In the genomic region with DNA sequence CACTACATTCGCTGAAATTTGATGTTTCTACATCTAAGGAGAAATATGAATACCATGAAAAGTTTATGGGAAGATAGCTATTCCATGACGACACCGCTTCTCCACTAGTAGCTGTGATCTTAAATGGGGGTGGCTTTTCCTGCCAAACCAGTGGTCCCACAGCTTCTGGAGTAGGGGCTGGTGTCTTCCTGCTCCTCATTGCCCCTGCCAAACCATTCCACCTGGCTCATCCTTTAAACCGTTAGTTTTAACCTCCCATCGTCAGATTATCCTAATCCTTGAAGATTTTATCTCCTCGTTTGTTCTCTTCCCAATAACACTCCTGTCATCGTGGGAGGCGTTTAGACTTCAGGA, we compare ENCODE assay signal across 8 cellular contexts. TPM values are rescaled to one million over a fixed set of nuclear protein-coding genes. Genes with fewer than 3 reads are reported as not detected.
DNase-seq lines count a peak whose midpoint lies in the region; ATAC-seq and TF ChIP-seq lines count a peak whose summit lies in the region.

No MANE protein-coding gene starts in this region.

- no peaks in the 10 kb centered on the region for H4K20me1 ChIP-seq in fibroblast of lung (ENCODE audit: control insufficient read depth, extremely low read depth, insufficient read depth, low read length)

- WGBS in psoas muscle, 3 donors = 7 to 12% (median 9%) methylated on average over 8 of the region's 8 CpGs

- peak overlapping the region; percentile 30; the same call in 1 of the 2 replicates for H3K27ac ChIP-seq in SJCRH30
- peak overlapping the region; percentile 76 for H3K27ac ChIP-seq in fibroblast of lung (ENCODE audit: insufficient read depth, low read length)
- H3K27ac ChIP-seq in psoas muscle = peak overlapping the region; percentile 79

- intact Hi-C loops in psoas muscle (cut with DNase I) = loop anchor here (2.0 to 10.0 kb wide), 3 partner anchors 15 to 93 kb away; partner anchors contain the start of genes ZNF223 (in 1 of the 2) and ZNF224 (in 1 of the 2)

- H3K4me3 ChIP-seq in SJCRH30 (peak overlapping the region; percentile 83), fibroblast of lung (replicated peaks in 1 of 4; ENCODE audit: control extremely low read depth in 1 of 4, insufficient read depth in 1 of 4, low read depth in 3 of 4, low read length in 4 of 4) (peak overlapping the region; percentile 52 to 96 (median 77)), psoas muscle (peak overlapping the region; percentile 79)

- H3K9me3 ChIP-seq in SJCRH30 (replicated peaks) (no peaks in the 10 kb centered on the region), fibroblast of lung (ENCODE audit: control insufficient read depth, insufficient read depth, low read depth, low read length) (no peaks in the 10 kb centered on the region), psoas muscle (peaks cover 46% of the 10 kb centered on the region)

- no peaks in the 10 kb centered on the region for H3K27me3 ChIP-seq in SJCRH30
- no peaks in the 10 kb centered on the region for H3K27me3 ChIP-seq in fibroblast of lung (ENCODE audit: control insufficient read depth, insufficient read depth, low read length)
- no peaks in the 10 kb centered on the region for H3K27me3 ChIP-seq in psoas muscle (ENCODE audit: insufficient read depth in 3 of 3, low read length in 2 of 3)

- H3K4me1 ChIP-seq in SJCRH30 (no peaks in the 10 kb centered on the region; the same call in 1 of the 2 replicates), fibroblast of lung (ENCODE audit: control insufficient read depth, extremely low read depth, insufficient read depth, low read length) (peaks cover 3% of the 10 kb centered on the region), psoas muscle (peaks cover 12% of the 10 kb centered on the region)

- ATAC-seq in psoas muscle (peak in 1 of 4 donors; percentile 2), GM18907 (IDR thresholded peaks at IDR 0.05; ENCODE audit: unreplicated experiment) (no peak), GM21723 (IDR thresholded peaks at IDR 0.05; ENCODE audit: unreplicated experiment) (no peak), GM18517 (IDR thresholded peaks at IDR 0.05; ENCODE audit: unreplicated experiment) (no peak), HG02885 (IDR thresholded peaks at IDR 0.05; ENCODE audit: poor library complexity, unreplicated experiment) (no peak)

- H3K36me3 ChIP-seq in SJCRH30 (peaks cover 4% of the 10 kb centered on the region), fibroblast of lung (ENCODE audit: control insufficient read depth, insufficient read depth, low read length) (no peaks in the 10 kb centered on the region), psoas muscle (ENCODE audit: insufficient read depth in 1 of 2, low read depth in 1 of 2) (peaks cover 2 to 6% of the 10 kb centered on the region in 2 donors)

- peak overlapping the region; percentile 80 for H3K4me2 ChIP-seq in fibroblast of lung (ENCODE audit: extremely low read depth, insufficient read depth, low read length)

- H3K9ac ChIP-seq in fibroblast of lung (ENCODE audit: insufficient read depth, low read length) = peak overlapping the region; percentile 55

- peaks cover 4% of the 10 kb centered on the region for H3K79me2 ChIP-seq in fibroblast of lung (ENCODE audit: control insufficient read depth, insufficient read depth, low read length)

- DNase-seq in GM03348 (ENCODE audit: low spot score) (peak; percentile 19), SJCRH30 (no peak), fibroblast of lung (ENCODE audit: low read depth in 2 of 2) (no peak), psoas muscle (no peak)

- no peak for TF ChIP-seq CTCF in fibroblast of lung (conservative IDR thresholded peaks at IDR 0.05 in 1 of 2, IDR thresholded peaks at IDR 0.05 in 1 of 2; ENCODE audit: low read depth in 1 of 2, low read length in 2 of 2)
- no peak for TF ChIP-seq CTCF in psoas muscle (IDR thresholded peaks at IDR 0.05)

- peak overlapping the region; percentile 98 for H2AFZ ChIP-seq in fibroblast of lung (ENCODE audit: low read length)

RNA-seq across cellular contexts. Expression of gene ZNF230, which starts 0.6 kb away (rescaled TPM):
- 6.0 and 6.5 TPM in 2 replicates for total RNA-seq in SJCRH30 (2014; rRNA removed; shearing (Covaris generic))
- total RNA-seq in fibroblast of lung (4.0 and 4.6 TPM in 2 replicates), psoas muscle (1 to 10 TPM in 3 of 4 donors, under 1 TPM in 1; 0.25 to 1.8 (median 1.2) TPM)
- polyA plus RNA-seq in fibroblast of lung (2.0 and 3.5 TPM in 2 replicates), psoas muscle (1 to 10 TPM in 1 of 3 donors, under 1 TPM in 2; 0.39 to 1.6 (median 0.55) TPM)
- polyA plus RNA-seq in fibroblast of lung (2012) = 1.4 and 1.8 TPM in 2 replicates
- 0.24 TPM in 1 of 2 replicates, not detected in the other for polyA minus RNA-seq in fibroblast of lung (ENCODE audit: low replicate concordance)

RNA-seq across cellular contexts. Expression of gene ZNF155, which starts 18.2 kb away (rescaled TPM):
- total RNA-seq in SJCRH30 (2014; rRNA removed; shearing (Covaris generic)) = 6.8 and 8.1 TPM in 2 replicates
- total RNA-seq in fibroblast of lung = 9.0 and 12.2 TPM in 2 replicates
- polyA plus RNA-seq in fibroblast of lung = 5.6 and 7.4 TPM in 2 replicates
- polyA plus RNA-seq in fibroblast of lung (2012) = 4.5 and 6.7 TPM in 2 replicates
- polyA minus RNA-seq in fibroblast of lung (ENCODE audit: low replicate concordance) = 2.9 and 3.0 TPM in 2 replicates
- 1 to 10 TPM; 1.5 to 4.0 (median 2.5) TPM for total RNA-seq in psoas muscle
- 1 to 10 TPM; 1.5 to 2.3 (median 1.6) TPM for polyA plus RNA-seq in psoas muscle

RNA-seq across cellular contexts. Expression of gene ZNF222, which starts 23.0 kb away (rescaled TPM):
- 6.9 and 9.2 TPM in 2 replicates for total RNA-seq in SJCRH30 (2014; rRNA removed; shearing (Covaris generic))
- total RNA-seq in fibroblast of lung (12.1 and 13.0 TPM in 2 replicates), psoas muscle (1 to 10 TPM in 3 of 4 donors, under 1 TPM in 1; 0.47 to 1.9 (median 1.6) TPM)
- polyA plus RNA-seq in fibroblast of lung (4.3 and 6.0 TPM in 2 replicates), psoas muscle (1 to 10 TPM; 2.1 to 4.0 (median 2.4) TPM)
- polyA plus RNA-seq in fibroblast of lung (2012) = 3.2 and 3.6 TPM in 2 replicates
- polyA minus RNA-seq in fibroblast of lung (ENCODE audit: low replicate concordance) = 0.67 and 5.6 TPM in 2 replicates

RNA-seq across cellular contexts. Expression of gene ZNF223, which starts 49.6 kb away (rescaled TPM):
- 5.9 and 6.3 TPM in 2 replicates for total RNA-seq in SJCRH30 (2014; rRNA removed; shearing (Covaris generic))
- total RNA-seq in fibroblast of lung (4.6 and 5.3 TPM in 2 replicates), psoas muscle (1 to 10 TPM in 1 of 4 donors, under 1 TPM in 3; 0.19 to 1.5 (median 0.64) TPM)
- polyA plus RNA-seq in fibroblast of lung (4.3 TPM in 2 replicates), psoas muscle (1 to 10 TPM; 1.4 to 2.3 (median 1.6) TPM)
- polyA plus RNA-seq in fibroblast of lung (2012) = 2.2 TPM in 2 replicates
- 3.1 TPM in 1 of 2 replicates, not detected in the other for polyA minus RNA-seq in fibroblast of lung (ENCODE audit: low replicate concordance)

RNA-seq across cellular contexts. Expression of gene ZNF221, which starts 51.2 kb away (rescaled TPM):
- total RNA-seq in SJCRH30 (2014; rRNA removed; shearing (Covaris generic)) = 7.5 and 8.5 TPM in 2 replicates
- 8.5 and 15.2 TPM in 2 replicates for total RNA-seq in fibroblast of lung
- polyA plus RNA-seq in fibroblast of lung = 2.3 and 2.4 TPM in 2 replicates
- polyA plus RNA-seq in fibroblast of lung (2012) = 1.9 and 3.8 TPM in 2 replicates
- 0.79 and 1.0 TPM in 2 replicates for polyA minus RNA-seq in fibroblast of lung (ENCODE audit: low replicate concordance)
- 1 to 10 TPM in 2 of 4 donors, under 1 TPM in 2; 0.54 to 2.5 (median 1.2) TPM for total RNA-seq in psoas muscle
- under 1 TPM; 0.23 to 0.93 (median 0.75) TPM for polyA plus RNA-seq in psoas muscle
